In the genomic region with DNA sequence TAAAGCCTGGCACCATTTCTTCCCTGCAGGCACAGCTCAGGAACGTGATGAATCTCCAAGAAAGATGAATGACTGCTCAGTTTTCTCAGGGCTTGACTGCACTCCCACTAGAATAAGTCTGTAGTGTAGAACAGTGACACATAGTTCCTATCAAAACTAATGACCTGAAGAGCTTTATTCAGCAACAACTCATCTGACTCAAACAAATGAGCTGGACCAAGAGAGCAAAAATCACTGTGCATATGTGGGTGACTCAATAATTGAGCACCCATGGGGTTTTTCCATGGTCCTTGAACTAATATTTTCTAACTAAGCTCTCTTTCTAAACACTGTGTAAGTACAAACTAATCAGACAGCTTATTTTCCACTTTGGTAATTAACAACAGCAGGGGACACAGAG, we compare ENCODE assay signal across 14 cellular contexts.
DNase-seq lines count a peak whose midpoint lies in the region; TF ChIP-seq lines count a peak whose summit lies in the region.
"Had no signal": no experiment of that assay in that cellular context is flagged by ENCODE, and none has a peak within 500 bp of the region (broad histone marks: within the 10 kb centered on the region; RNA-seq: fewer than 3 reads in every experiment).

No MANE protein-coding gene starts in this region.

- TF ChIP-seq CTCF in HFF-Myc (IDR thresholded peaks at IDR 0.05; ENCODE audit: low read depth, low read length, missing control alignments) (no peak), astrocyte of the spinal cord (IDR thresholded peaks at IDR 0.05; ENCODE audit: low read depth, low read length) (no peak)

- H2BK5ac ChIP-seq in mesendoderm (ENCODE audit: low read length) = no peak overlapping the region

- WGBS in mesendoderm (ENCODE audit: extremely low coverage, insufficient coverage, low lambda C conversion rate) = no CpG with 5 or more reads among the region's 1 CpG

- no peak overlapping the region for H3K4me2 ChIP-seq in mesendoderm (ENCODE audit: low read length)

- H2BK120ac ChIP-seq in mesendoderm (ENCODE audit: low read depth, low read length) = no peak overlapping the region

- H2AK5ac ChIP-seq in mesendoderm (ENCODE audit: low read length) = no peak overlapping the region

- in situ Hi-C loops in astrocyte of the spinal cord (cut with HindIII; ENCODE audit: low sequenced_read_pairs) = no loop called here

- H3K36me3 ChIP-seq in ACC112 (ENCODE audit: insufficient read depth, low read length) (no peaks in the 10 kb centered on the region), mesendoderm (ENCODE audit: control insufficient read depth, insufficient read depth, low read length) (no peaks in the 10 kb centered on the region)
- H3K36me3 ChIP-seq: sigmoid colon, stomach had no signal

- peak overlapping the region; percentile 47; the same call in 1 of the 2 replicates for H3K4me3 ChIP-seq in ACC112 (ENCODE audit: low read depth, low read length)
- H3K4me3 ChIP-seq in HFF-Myc (replicated peaks; ENCODE audit: low read depth, low read length) = no peak overlapping the region
- H3K4me3 ChIP-seq in astrocyte of the spinal cord (ENCODE audit: low read depth, low read length) = no peak overlapping the region
- no peak overlapping the region for H3K4me3 ChIP-seq in mesendoderm (ENCODE audit: low read length)
- H3K4me3 ChIP-seq: sigmoid colon, stomach had no signal

- TF ChIP-seq POLR2A in erythroblast (IDR thresholded peaks at IDR 0.05; ENCODE audit: low read length) = no peak

- no peaks in the 10 kb centered on the region for H3K79me1 ChIP-seq in mesendoderm (ENCODE audit: low read length)

- H3K56ac ChIP-seq in mesendoderm (ENCODE audit: low read length) = no peak overlapping the region

- DNase-seq in HFF-Myc (ENCODE audit: extremely low read depth, low read depth) (peak; percentile 11), astrocyte of the spinal cord (ENCODE audit: low read depth, low spot score) (peak; percentile 43), hepatic stellate cell (ENCODE audit: low spot score) (peak; percentile 36), middle frontal gyrus (ENCODE audit: extremely low spot score, low spot score) (no peak), mesendoderm (no peak), NCI-H187 treated with DMSO at 0.1 percent for 48 hours (lab: John Stamatoyannopoulos, UW) (no peak), erythroblast (lab: John Stamatoyannopoulos, UW) (no peak)
- DNase-seq: 8988T; activated effector memory CD4-positive, alpha-beta T cell treated with anti-CD3 and anti-CD28 coated beads, Interleukin-2, amount 50 U/mL, for 16 hours; NCI-H1092; NCI-H2171; sigmoid colon; stomach had no signal

- H3K4me1 ChIP-seq in ACC112 (ENCODE audit: control insufficient read depth, insufficient read depth, low read length, unreplicated experiment) = peaks cover 34% of the 10 kb centered on the region
- H3K4me1 ChIP-seq in mesendoderm (ENCODE audit: control insufficient read depth, low read depth, low read length) = no peaks in the 10 kb centered on the region
- H3K4me1 ChIP-seq: sigmoid colon, stomach had no signal

- H3K9ac ChIP-seq in mesendoderm (ENCODE audit: low read length) = no peak overlapping the region

- no peak overlapping the region for H4K5ac ChIP-seq in mesendoderm (ENCODE audit: low read length)

- no peak overlapping the region for H3K4ac ChIP-seq in mesendoderm (ENCODE audit: low read depth, low read length)

- no peaks in the 10 kb centered on the region for H3K27me3 ChIP-seq in ACC112 (ENCODE audit: insufficient read depth, low read length)
- H3K27me3 ChIP-seq in mesendoderm (ENCODE audit: insufficient read depth, low read length, poor library complexity) = no peaks in the 10 kb centered on the region
- H3K27me3 ChIP-seq: sigmoid colon, stomach had no signal

- H3K79me2 ChIP-seq in ACC112 (ENCODE audit: control insufficient read depth, insufficient read depth, low read length, unreplicated experiment) = no peaks in the 10 kb centered on the region
- no peaks in the 10 kb centered on the region for H3K79me2 ChIP-seq in mesendoderm (ENCODE audit: control insufficient read depth, insufficient read depth, low read length)

- no peak overlapping the region for H2AFZ ChIP-seq in ACC112 (ENCODE audit: low read length, unreplicated experiment)

- H3K27ac ChIP-seq in ACC112 (ENCODE audit: low read depth, low read length) (peak overlapping the region; percentile 58), mesendoderm (ENCODE audit: low read depth, low read length) (no peak overlapping the region)
- H3K27ac ChIP-seq: sigmoid colon, stomach had no signal

- H3K23ac ChIP-seq in mesendoderm (ENCODE audit: low read length) = no peak overlapping the region

- no peak overlapping the region for H3K18ac ChIP-seq in mesendoderm (ENCODE audit: low read length)

- no peak overlapping the region for H2BK15ac ChIP-seq in mesendoderm (replicated peaks; ENCODE audit: low read depth)

- H4K8ac ChIP-seq in mesendoderm (ENCODE audit: low read depth, low read length) = no peak overlapping the region

Comparison
In these comparisons a context has a peak if more than half of its experiments do, and no peak if none do; other contexts are left out.
1. DNase-seq: peak in HFF-Myc (single experiment), astrocyte of the spinal cord (single experiment) and hepatic stellate cell (single experiment); none in middle frontal gyrus (single experiment), mesendoderm (single experiment), NCI-H187 treated with DMSO at 0.1 percent for 48 hours (single experiment) and erythroblast (0 of 2).